Comparison of ENCODE assay signal across 1 cellular context in the genomic region with DNA sequence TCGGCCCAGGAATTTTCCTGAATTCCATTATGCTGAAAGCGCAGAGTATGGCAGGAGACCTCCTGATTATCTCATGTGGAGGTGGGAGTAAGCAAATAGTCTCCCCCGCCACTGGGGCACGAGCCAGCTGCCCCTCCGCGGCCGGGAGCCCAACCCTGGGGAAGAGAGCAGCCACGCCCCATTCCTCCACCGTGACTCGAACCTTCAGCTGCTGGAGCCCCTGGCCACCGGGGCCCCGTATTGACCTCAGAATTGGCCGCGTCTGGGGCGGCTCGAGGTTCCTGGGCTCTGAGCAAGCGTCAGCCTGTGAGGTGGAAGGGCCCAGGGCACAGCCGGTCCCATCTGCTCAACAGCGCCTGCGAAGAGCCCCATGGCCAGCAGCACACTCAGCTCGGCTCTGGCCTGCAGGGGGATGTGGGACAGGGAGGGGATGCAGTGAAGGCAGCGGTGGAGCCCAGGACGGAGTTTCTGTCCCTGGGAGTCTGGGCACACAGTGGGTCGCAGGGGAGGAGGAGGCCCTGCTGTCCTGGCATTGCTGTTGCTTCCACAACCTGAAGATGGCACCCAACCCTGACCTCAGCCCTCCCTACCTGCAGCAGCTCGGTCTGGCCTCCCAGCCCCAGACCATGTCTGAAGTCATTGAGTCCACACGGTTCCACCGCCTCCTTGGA.
TF ChIP-seq lines count a peak whose summit lies in the region.

No MANE protein-coding gene starts in this region.

TF ChIP-seq in GM23338, 12 proteins besides CTCF, POLR2A, EP300 and RAD21 (continued from another document):
- TF ChIP-seq, protein P1, sequence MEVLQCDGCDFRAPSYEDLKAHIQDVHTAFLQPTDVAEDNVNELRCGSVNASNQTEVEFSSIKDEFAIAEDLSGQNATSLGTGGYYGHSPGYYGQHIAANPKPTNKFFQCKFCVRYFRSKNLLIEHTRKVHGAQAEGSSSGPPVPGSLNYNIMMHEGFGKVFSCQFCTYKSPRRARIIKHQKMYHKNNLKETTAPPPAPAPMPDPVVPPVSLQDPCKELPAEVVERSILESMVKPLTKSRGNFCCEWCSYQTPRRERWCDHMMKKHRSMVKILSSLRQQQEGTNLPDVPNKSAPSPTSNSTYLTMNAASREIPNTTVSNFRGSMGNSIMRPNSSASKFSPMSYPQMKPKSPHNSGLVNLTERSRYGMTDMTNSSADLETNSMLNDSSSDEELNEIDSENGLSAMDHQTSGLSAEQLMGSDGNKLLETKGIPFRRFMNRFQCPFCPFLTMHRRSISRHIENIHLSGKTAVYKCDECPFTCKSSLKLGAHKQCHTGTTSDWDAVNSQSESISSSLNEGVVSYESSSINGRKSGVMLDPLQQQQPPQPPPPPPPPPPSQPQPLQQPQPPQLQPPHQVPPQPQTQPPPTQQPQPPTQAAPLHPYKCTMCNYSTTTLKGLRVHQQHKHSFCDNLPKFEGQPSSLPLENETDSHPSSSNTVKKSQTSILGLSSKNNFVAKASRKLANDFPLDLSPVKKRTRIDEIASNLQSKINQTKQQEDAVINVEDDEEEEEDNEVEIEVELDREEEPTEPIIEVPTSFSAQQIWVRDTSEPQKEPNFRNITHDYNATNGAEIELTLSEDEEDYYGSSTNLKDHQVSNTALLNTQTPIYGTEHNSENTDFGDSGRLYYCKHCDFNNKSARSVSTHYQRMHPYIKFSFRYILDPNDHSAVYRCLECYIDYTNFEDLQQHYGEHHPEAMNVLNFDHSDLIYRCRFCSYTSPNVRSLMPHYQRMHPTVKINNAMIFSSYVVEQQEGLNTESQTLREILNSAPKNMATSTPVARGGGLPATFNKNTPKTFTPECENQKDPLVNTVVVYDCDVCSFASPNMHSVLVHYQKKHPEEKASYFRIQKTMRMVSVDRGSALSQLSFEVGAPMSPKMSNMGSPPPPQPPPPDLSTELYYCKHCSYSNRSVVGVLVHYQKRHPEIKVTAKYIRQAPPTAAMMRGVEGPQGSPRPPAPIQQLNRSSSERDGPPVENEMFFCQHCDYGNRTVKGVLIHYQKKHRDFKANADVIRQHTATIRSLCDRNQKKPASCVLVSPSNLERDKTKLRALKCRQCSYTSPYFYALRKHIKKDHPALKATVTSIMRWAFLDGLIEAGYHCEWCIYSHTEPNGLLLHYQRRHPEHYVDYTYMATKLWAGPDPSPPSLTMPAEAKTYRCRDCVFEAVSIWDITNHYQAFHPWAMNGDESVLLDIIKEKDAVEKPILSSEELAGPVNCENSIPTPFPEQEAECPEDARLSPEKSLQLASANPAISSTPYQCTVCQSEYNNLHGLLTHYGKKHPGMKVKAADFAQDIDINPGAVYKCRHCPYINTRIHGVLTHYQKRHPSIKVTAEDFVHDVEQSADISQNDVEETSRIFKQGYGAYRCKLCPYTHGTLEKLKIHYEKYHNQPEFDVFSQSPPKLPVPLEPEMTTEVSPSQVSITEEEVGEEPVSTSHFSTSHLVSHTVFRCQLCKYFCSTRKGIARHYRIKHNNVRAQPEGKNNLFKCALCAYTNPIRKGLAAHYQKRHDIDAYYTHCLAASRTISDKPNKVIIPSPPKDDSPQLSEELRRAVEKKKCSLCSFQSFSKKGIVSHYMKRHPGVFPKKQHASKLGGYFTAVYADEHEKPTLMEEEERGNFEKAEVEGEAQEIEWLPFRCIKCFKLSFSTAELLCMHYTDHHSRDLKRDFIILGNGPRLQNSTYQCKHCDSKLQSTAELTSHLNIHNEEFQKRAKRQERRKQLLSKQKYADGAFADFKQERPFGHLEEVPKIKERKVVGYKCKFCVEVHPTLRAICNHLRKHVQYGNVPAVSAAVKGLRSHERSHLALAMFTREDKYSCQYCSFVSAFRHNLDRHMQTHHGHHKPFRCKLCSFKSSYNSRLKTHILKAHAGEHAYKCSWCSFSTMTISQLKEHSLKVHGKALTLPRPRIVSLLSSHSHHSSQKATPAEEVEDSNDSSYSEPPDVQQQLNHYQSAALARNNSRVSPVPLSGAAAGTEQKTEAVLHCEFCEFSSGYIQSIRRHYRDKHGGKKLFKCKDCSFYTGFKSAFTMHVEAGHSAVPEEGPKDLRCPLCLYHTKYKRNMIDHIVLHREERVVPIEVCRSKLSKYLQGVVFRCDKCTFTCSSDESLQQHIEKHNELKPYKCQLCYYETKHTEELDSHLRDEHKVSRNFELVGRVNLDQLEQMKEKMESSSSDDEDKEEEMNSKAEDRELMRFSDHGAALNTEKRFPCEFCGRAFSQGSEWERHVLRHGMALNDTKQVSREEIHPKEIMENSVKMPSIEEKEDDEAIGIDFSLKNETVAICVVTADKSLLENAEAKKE (CRISPR knock-in tag; IDR thresholded peaks at IDR 0.05): no peak
- no peak for TF ChIP-seq EZH2phosphoT487 (IDR thresholded peaks at IDR 0.05; ENCODE audit: unreplicated experiment)
- no peak for TF ChIP-seq EZH2 (IDR thresholded peaks at IDR 0.05; ENCODE audit: low read depth, unreplicated experiment)
- TF ChIP-seq, protein P2, sequence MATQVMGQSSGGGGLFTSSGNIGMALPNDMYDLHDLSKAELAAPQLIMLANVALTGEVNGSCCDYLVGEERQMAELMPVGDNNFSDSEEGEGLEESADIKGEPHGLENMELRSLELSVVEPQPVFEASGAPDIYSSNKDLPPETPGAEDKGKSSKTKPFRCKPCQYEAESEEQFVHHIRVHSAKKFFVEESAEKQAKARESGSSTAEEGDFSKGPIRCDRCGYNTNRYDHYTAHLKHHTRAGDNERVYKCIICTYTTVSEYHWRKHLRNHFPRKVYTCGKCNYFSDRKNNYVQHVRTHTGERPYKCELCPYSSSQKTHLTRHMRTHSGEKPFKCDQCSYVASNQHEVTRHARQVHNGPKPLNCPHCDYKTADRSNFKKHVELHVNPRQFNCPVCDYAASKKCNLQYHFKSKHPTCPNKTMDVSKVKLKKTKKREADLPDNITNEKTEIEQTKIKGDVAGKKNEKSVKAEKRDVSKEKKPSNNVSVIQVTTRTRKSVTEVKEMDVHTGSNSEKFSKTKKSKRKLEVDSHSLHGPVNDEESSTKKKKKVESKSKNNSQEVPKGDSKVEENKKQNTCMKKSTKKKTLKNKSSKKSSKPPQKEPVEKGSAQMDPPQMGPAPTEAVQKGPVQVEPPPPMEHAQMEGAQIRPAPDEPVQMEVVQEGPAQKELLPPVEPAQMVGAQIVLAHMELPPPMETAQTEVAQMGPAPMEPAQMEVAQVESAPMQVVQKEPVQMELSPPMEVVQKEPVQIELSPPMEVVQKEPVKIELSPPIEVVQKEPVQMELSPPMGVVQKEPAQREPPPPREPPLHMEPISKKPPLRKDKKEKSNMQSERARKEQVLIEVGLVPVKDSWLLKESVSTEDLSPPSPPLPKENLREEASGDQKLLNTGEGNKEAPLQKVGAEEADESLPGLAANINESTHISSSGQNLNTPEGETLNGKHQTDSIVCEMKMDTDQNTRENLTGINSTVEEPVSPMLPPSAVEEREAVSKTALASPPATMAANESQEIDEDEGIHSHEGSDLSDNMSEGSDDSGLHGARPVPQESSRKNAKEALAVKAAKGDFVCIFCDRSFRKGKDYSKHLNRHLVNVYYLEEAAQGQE (IDR thresholded peaks at IDR 0.05; ENCODE audit: unreplicated experiment): no peak
- TF ChIP-seq NANOG (IDR thresholded peaks at IDR 0.05; ENCODE audit: borderline replicate concordance): no peak
- TF ChIP-seq JUNB (IDR thresholded peaks at IDR 0.05; ENCODE audit: unreplicated experiment): no peak
- no peak for TF ChIP-seq ZNF114 (CRISPR knock-in tag; IDR thresholded peaks at IDR 0.05)
